1 cellular context compared by ENCODE assay signal in genomic region chr1:75724472-75725022, GRCh38.
TF ChIP-seq lines count a peak whose summit lies in the region.

Gene ACADM, plus strand, starts transcription at chr1:75724709. Its CDS starts 79 bp downstream, at chr1:75724788.

TF ChIP-seq in HCT116, 20 proteins besides CTCF, POLR2A, EP300 and RAD21 (continued from another document):
- TF ChIP-seq YY1 (IDR thresholded peaks at IDR 0.05; ENCODE audit: extremely low read depth, insufficient replicate concordance, low read depth, low read length): peak; percentile 71
- peak; percentile 82 for TF ChIP-seq SIN3A (IDR thresholded peaks at IDR 0.05; ENCODE audit: low read depth)
- TF ChIP-seq EGR1 (IDR thresholded peaks at IDR 0.05; ENCODE audit: low read depth): peak; percentile 97
- TF ChIP-seq POLR2AphosphoS5 (IDR thresholded peaks at IDR 0.05; ENCODE audit: low read depth, low read length): peak; percentile 87
- no peak for TF ChIP-seq REST (IDR thresholded peaks at IDR 0.05; ENCODE audit: low read depth)
